19 cellular contexts compared by ENCODE assay signal in genomic region chr7:39069046-39069445, GRCh38.
DNase-seq lines count a peak whose midpoint lies in the region; ATAC-seq and TF ChIP-seq lines count a peak whose summit lies in the region.
"Had no signal": no experiment of that assay in that cellular context is flagged by ENCODE, and none has a peak within 500 bp of the region (broad histone marks: within the 10 kb centered on the region; RNA-seq: fewer than 3 reads in every experiment).

No MANE protein-coding gene starts in this region.

- H3K9me3 Mint-ChIP-seq in WTC11: peaks cover 10% of the 10 kb centered on the region
- H3K9me3 Mint-ChIP-seq: CD14-positive monocyte, HFFc6 had no signal

- peak overlapping the region; percentile 25 for H3K27ac ChIP-seq in HUES48 (ENCODE audit: low read depth, low read length)
- H3K27ac ChIP-seq: KMS-11, Peyer's patch had no signal

- H3K9ac ChIP-seq in HUES48 (ENCODE audit: low read depth, low read length): no peak overlapping the region
- H3K9ac ChIP-seq: KMS-11 had no signal

- CTCF ChIA-PET in WTC11 (lab: Charles Lee): no interaction called here

- H3K4me1 Mint-ChIP-seq in WTC11: peaks cover 21% of the 10 kb centered on the region

- POLR2A ChIA-PET in WTC11 (lab: Charles Lee): no interaction called here

- H3K27me3 ChIP-seq in HUES48 (ENCODE audit: control insufficient read depth, insufficient read depth, low read length): no peaks in the 10 kb centered on the region
- H3K27me3 ChIP-seq: Peyer's patch had no signal

- H3K27ac Mint-ChIP-seq in WTC11: no peak overlapping the region
- H3K27ac Mint-ChIP-seq: B cell, HFFc6 had no signal

- no peaks in the 10 kb centered on the region for H3K36me3 ChIP-seq in HUES48 (ENCODE audit: control insufficient read depth, insufficient read depth, low read length)
- H3K36me3 ChIP-seq: Peyer's patch had no signal

- no peak overlapping the region for H3K4me3 ChIP-seq in HUES48 (ENCODE audit: low read depth, low read length)
- H3K4me3 ChIP-seq: Peyer's patch had no signal

- peak; percentile 68 for DNase-seq in DMS79 treated with DMSO at 0.1 percent for 48 hours (lab: John Stamatoyannopoulos, UW)
- no peak for DNase-seq in WTC11 (ENCODE audit: low spot score)
- DNase-seq in iPS-NIHi11 (ENCODE audit: low spot score): peak; percentile 23
- no peak for DNase-seq in ACHN
- no peak for DNase-seq in amniotic stem cell (lab: John Stamatoyannopoulos, UW)
- DNase-seq in GM10266 (ENCODE audit: extremely low spot score): no peak
- DNase-seq: DMS53, GOT3, HFFc6, IMR-90, NCI-H1105, NCI-H1694, Peyer's patch, T-helper 1 cell had no signal

- peaks cover 3% of the 10 kb centered on the region for H3K27me3 Mint-ChIP-seq in WTC11 (ENCODE audit: low read depth)
- H3K27me3 Mint-ChIP-seq: B cell had no signal

- H3K4me3 Mint-ChIP-seq in WTC11: no peak overlapping the region
- H3K4me3 Mint-ChIP-seq: B cell, CD14-positive monocyte, HFFc6 had no signal

- in situ Hi-C loops in ACHN (cut with HindIII; ENCODE audit: low pct_ligation_motif_present, low pct_unique_long_range_greater_than_20kb, low sequenced_read_pairs): no loop called here

- H3K4me1 ChIP-seq in HUES48 (ENCODE audit: control insufficient read depth, insufficient read depth, low read length): peaks cover 17% of the 10 kb centered on the region
- H3K4me1 ChIP-seq: Peyer's patch had no signal

- peak; percentile 77 for ATAC-seq in WTC11
- ATAC-seq in HG03280 (IDR thresholded peaks at IDR 0.05; ENCODE audit: unreplicated experiment): no peak

- H3K36me3 Mint-ChIP-seq in WTC11: no peaks in the 10 kb centered on the region
- H3K36me3 Mint-ChIP-seq: CD14-positive monocyte had no signal

- no peak for TF ChIP-seq CTCF in WTC11 (IDR thresholded peaks at IDR 0.05)
- no peak for TF ChIP-seq CTCF in GM10266 (IDR thresholded peaks at IDR 0.05; ENCODE audit: control insufficient read depth, insufficient read depth, low read depth, missing control alignments)

- H3K9me3 ChIP-seq in HUES48 (ENCODE audit: control insufficient read depth, insufficient read depth, low read length): no peaks in the 10 kb centered on the region
- H3K9me3 ChIP-seq: Peyer's patch had no signal

TF ChIP-seq in WTC11, 78 proteins besides CTCF, POLR2A, EP300 and RAD21:
- TF ChIP-seq ATF1 (CRISPR knock-in tag; IDR thresholded peaks at IDR 0.05): no peak
TF ChIP-seq in WTC11: peak in this region for 0.

Comparison
In these comparisons a context has a peak if more than half of its experiments do, and no peak if none do; other contexts are left out.
1. DNase-seq: peak in DMS79 treated with DMSO at 0.1 percent for 48 hours (single experiment) and iPS-NIHi11 (single experiment); none in WTC11 (single experiment), ACHN (single experiment), amniotic stem cell (single experiment) and GM10266 (single experiment).